1 cellular context compared by ENCODE assay signal in the genomic region with DNA sequence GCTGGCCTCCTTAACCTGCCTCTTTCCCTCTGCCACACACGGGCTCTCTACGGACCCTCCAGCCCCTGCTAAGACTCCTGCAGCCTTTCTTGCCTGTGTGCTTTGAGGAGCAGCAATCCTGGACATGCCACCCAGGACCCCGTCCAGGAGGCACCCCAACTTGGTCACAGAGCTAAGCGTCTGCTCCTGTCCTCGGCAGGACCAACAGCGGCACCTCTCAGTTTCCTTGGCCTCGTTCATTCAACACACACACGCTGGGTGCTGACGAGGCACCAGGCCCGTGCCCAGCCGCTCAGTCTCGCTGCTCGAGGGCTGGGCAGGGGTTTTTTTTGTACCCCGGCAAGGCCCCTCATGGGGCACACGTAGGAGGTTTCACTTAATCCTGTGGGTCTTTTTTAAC.
TF ChIP-seq lines count a peak whose summit lies in the region.

No MANE protein-coding gene starts in this region.

TF ChIP-seq in HepG2, 621 proteins besides CTCF, POLR2A, EP300 and RAD21:
- TF ChIP-seq, protein P1, sequence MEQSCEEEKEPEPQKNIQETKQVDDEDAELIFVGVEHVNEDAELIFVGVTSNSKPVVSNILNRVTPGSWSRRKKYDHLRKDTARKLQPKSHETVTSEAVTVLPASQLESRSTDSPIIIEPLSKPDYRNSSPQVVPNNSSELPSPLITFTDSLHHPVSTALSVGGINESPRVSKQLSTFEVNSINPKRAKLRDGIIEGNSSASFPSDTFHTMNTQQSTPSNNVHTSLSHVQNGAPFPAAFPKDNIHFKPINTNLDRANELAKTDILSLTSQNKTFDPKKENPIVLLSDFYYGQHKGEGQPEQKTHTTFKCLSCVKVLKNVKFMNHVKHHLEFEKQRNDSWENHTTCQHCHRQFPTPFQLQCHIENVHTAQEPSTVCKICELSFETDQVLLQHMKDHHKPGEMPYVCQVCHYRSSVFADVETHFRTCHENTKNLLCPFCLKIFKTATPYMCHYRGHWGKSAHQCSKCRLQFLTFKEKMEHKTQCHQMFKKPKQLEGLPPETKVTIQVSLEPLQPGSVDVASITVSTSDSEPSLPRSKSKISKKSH (CRISPR knock-in tag; IDR thresholded peaks at IDR 0.05; ENCODE audit: borderline replicate concordance) = no peak
- TF ChIP-seq MLLT10 (CRISPR knock-in tag; IDR thresholded peaks at IDR 0.05) (no peak), SNAI1 (CRISPR knock-in tag; IDR thresholded peaks at IDR 0.05; ENCODE audit: borderline replicate concordance) (no peak), NFE2 (CRISPR knock-in tag; IDR thresholded peaks at IDR 0.05) (no peak), ZNF180 (CRISPR knock-in tag; IDR thresholded peaks at IDR 0.05; ENCODE audit: borderline replicate concordance, low read depth) (no peak), ZNF766 (CRISPR knock-in tag; IDR thresholded peaks at IDR 0.05; ENCODE audit: borderline replicate concordance) (no peak), ZBTB3 (CRISPR knock-in tag; IDR thresholded peaks at IDR 0.05; ENCODE audit: borderline replicate concordance, low read depth) (no peak), ZNF24 (IDR thresholded peaks at IDR 0.05) (no peak), HDAC2 (CRISPR knock-in tag; IDR thresholded peaks at IDR 0.05) (no peak), IKZF1 (IDR thresholded peaks at IDR 0.05) (no peak), SOX6 (IDR thresholded peaks at IDR 0.05) (no peak), SOX6 (CRISPR knock-in tag; IDR thresholded peaks at IDR 0.05) (no peak), SALL2 (CRISPR knock-in tag; IDR thresholded peaks at IDR 0.05) (no peak)
